Comparison of ENCODE assay signal across 14 cellular contexts in the genomic region with DNA sequence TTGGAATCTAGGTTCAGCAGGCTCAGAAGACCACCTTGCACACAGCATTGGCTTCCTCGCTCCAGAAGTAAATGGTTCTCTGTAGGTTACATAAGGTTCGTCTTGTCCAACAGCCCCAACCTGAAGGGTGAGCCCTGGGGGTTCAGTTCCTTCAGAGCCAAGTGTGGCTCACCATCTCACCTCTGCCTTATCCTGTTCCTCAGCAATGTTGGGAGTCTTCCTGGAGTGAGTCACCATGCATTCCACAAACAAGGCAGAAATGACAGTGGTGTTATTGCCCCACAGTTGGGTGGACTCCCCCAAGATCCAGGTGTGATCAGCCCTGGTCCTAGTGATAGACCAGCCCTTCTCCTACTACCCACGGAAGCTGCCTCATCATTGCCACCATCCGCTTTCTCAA. TPM values are rescaled to one million over a fixed set of nuclear protein-coding genes. Genes with fewer than 3 reads are reported as not detected.
DNase-seq lines count a peak whose midpoint lies in the region; ATAC-seq, FAIRE-seq and TF ChIP-seq lines count a peak whose summit lies in the region.
"Had no signal": no experiment of that assay in that cellular context is flagged by ENCODE, and none has a peak within 500 bp of the region (broad histone marks: within the 10 kb centered on the region; RNA-seq: fewer than 3 reads in every experiment).

No MANE protein-coding gene starts in this region.

- H3K27me3 ChIP-seq in mammary epithelial cell (ENCODE audit: insufficient read depth, low read length): peaks cover 2% of the 10 kb centered on the region
- H3K27me3 ChIP-seq in foreskin keratinocyte: peaks cover 17% of the 10 kb centered on the region
- H3K27me3 ChIP-seq in small intestine (ENCODE audit: control insufficient read depth in 2 of 2, insufficient read depth in 2 of 2, low read length in 2 of 2): no peaks in the 10 kb centered on the region
- H3K27me3 ChIP-seq: MG63 had no signal

- H3K4me1 ChIP-seq in mammary epithelial cell (ENCODE audit: insufficient read depth, low read length) (peaks cover 6% of the 10 kb centered on the region), foreskin keratinocyte (no peaks in the 10 kb centered on the region), small intestine (ENCODE audit: control insufficient read depth in 2 of 2, insufficient read depth in 1 of 2, low read depth in 1 of 2, low read length in 1 of 2) (peaks cover 6 to 10% of the 10 kb centered on the region in 2 donors)

- 57% methylated on average over 4 of the region's 4 CpGs for WGBS in mammary epithelial cell (ENCODE audit: low coverage, missing lambda C conversion rate)
- WGBS in small intestine, 3 donors: 87 to 91% (median 90%) methylated on average over 4 of the region's 4 CpGs

- FAIRE-seq in HTR-8/SVneo (lab: Jason Lieb, UNC) (peak; percentile 48), small intestine (lab: Jason Lieb, UNC) (no peak)

- no peaks in the 10 kb centered on the region for H4K20me1 ChIP-seq in mammary epithelial cell (ENCODE audit: insufficient read depth, low read length)

- H3K36me3 ChIP-seq in mammary epithelial cell (ENCODE audit: insufficient read depth, low read length) (no peaks in the 10 kb centered on the region), small intestine (ENCODE audit: control insufficient read depth in 2 of 2, insufficient read depth in 2 of 2, low read length in 2 of 2) (no peaks in the 10 kb centered on the region)
- H3K36me3 ChIP-seq: MG63 had no signal

- no peak overlapping the region for H3K9ac ChIP-seq in mammary epithelial cell (ENCODE audit: insufficient read depth, low read length)

- dilution Hi-C loops in mammary epithelial cell (cut with HindIII; ENCODE audit: low sequenced_read_pairs): no loop called here

- ATAC-seq in foreskin keratinocyte (peak; percentile 84), GM18868 (IDR thresholded peaks at IDR 0.05; ENCODE audit: unreplicated experiment) (no peak)

- no peak overlapping the region for H3K4me3 ChIP-seq in mammary epithelial cell (replicated peaks in 1 of 3; ENCODE audit: insufficient read depth in 1 of 3, low read depth in 2 of 3, low read length in 3 of 3)
- H3K4me3 ChIP-seq in small intestine (ENCODE audit: low read depth in 1 of 2, low read length in 2 of 2): no peak overlapping the region
- H3K4me3 ChIP-seq: MG63 had no signal

- no peak for DNase-seq in HTR-8/SVneo (ENCODE audit: insufficient read length, low spot score)
- DNase-seq in mammary epithelial cell: peak; percentile 50
- DNase-seq in foreskin keratinocyte: peak; percentile 66 to 78
- DNase-seq in small intestine: peak; percentile 80
- no peak for DNase-seq in NCI-H774 (lab: John Stamatoyannopoulos, UW)
- no peak for DNase-seq in Kasumi-1 (lab: John Stamatoyannopoulos, UW)
- DNase-seq: CD4-positive, CD25-positive, alpha-beta regulatory T cell; KG1; MG63; NCI-H1092 treated with DMSO at 0.1 percent for 48 hours; NCI-H2081 treated with DMSO at 0.1 percent for 48 hours; NCI-H526; RPMI8226 had no signal

- TF ChIP-seq CTCF in mammary epithelial cell (conservative IDR thresholded peaks at IDR 0.05 in 1 of 2, IDR thresholded peaks at IDR 0.05 in 1 of 2; ENCODE audit: extremely low read depth in 1 of 2, insufficient read depth in 1 of 2, low read depth in 1 of 2, low read length in 2 of 2) (no peak), foreskin keratinocyte (conservative IDR thresholded peaks at IDR 0.05) (no peak)

- H3K27ac ChIP-seq in mammary epithelial cell (ENCODE audit: insufficient read depth, low read depth, low read length): no peak overlapping the region
- H3K27ac ChIP-seq in foreskin keratinocyte: no peak overlapping the region
- peak overlapping the region in 1 of 2 donors; percentile 77 for H3K27ac ChIP-seq in small intestine (ENCODE audit: low read depth in 1 of 2, low read length in 1 of 2)

- no peak overlapping the region for H2AFZ ChIP-seq in mammary epithelial cell (ENCODE audit: low read depth, low read length)

- intact Hi-C loops in mammary epithelial cell (cut with micrococcal nuclease): no loop called here

- no TSS peak for BruUV-seq in mammary epithelial cell (replicated peaks; lab: Mats Ljungman, UMichigan)

- H3K9me3 ChIP-seq in mammary epithelial cell (replicated peaks; ENCODE audit: insufficient read depth, low read length): no peaks in the 10 kb centered on the region
- H3K9me3 ChIP-seq in small intestine (ENCODE audit: control insufficient read depth, low read depth): no peaks in the 10 kb centered on the region
- H3K9me3 ChIP-seq: MG63 had no signal

- no peak overlapping the region for H3K4me2 ChIP-seq in mammary epithelial cell (ENCODE audit: insufficient read depth, low read depth, low read length)

- CTCF ChIA-PET in mammary epithelial cell (lab: Charles Lee; ENCODE audit: low non-redundant PET): no interaction called here

- no peaks in the 10 kb centered on the region for H3K79me2 ChIP-seq in mammary epithelial cell (ENCODE audit: insufficient read depth, low read length)

- in situ Hi-C loops in mammary epithelial cell (cut with MboI; ENCODE audit: low sequenced_read_pairs in 2 of 2): loop anchor here in 1 of 2 donors (25.0 kb wide), 1 partner anchor 213 kb away; a partner anchor contains a TSS

RNA-seq across cellular contexts. Expression of a gene that starts 26.8 kb away (rescaled TPM):
- not detected for total RNA-seq in mammary epithelial cell
- polyA plus RNA-seq in mammary epithelial cell: not detected
- not detected for polyA minus RNA-seq in mammary epithelial cell
- 0.07 and 0.10 TPM in 2 replicates for total RNA-seq in foreskin keratinocyte
- polyA plus RNA-seq in foreskin keratinocyte: 0.01 and 0.03 TPM in 2 replicates
- 100 to 1,000 TPM in 1 of 3 donors, 10 to 100 TPM in 2; 57.1 to 123 (median 86.7) TPM for polyA plus RNA-seq in small intestine

Comparison
In these comparisons a context has a peak if more than half of its experiments do, and no peak if none do; other contexts are left out.
1. DNase-seq: peak in mammary epithelial cell (single experiment), foreskin keratinocyte (2 of 2) and small intestine (single experiment); none in HTR-8/SVneo (single experiment), NCI-H774 (single experiment) and Kasumi-1 (0 of 2).
2. RNA of a gene that starts 26.8 kb away (polyA plus RNA-seq): 57.1 to 123 TPM in small intestine; 0.01 to 0.03 TPM in foreskin keratinocyte and not detected in mammary epithelial cell (single experiment); every median in the first group is over 10 times any median in the second.